ENCODE assay signal across 8 cellular contexts in the genomic region with DNA sequence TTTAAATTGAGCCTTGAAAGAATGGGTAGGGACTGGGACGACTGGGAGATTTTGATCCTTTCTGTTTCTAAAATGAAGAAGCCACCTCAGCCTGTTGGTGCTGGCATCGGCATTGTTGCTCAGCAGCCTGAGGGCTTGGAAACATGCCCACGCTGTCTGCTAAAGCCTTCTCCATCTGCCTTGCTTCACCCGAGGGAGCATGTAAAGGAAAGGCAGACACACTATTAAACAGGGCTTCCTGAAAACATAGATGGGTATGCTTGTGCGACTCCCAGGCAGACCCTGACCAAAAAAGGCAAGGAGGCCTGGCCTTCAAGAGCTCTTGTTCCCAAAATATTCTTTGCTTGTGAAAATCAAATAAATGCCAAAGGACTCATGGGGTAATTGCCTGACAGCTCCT.
A peak's percentile ranks its signal among the peaks of the same experiment; 100 is the strongest.
DNase-seq lines count a peak whose midpoint lies in the region; ATAC-seq, FAIRE-seq and TF ChIP-seq lines count a peak whose summit lies in the region.

No MANE protein-coding gene starts in this region.

- H3K9me3 ChIP-seq in IMR-90 (ENCODE audit: control insufficient read depth, insufficient read depth, low read length) (no peaks in the 10 kb centered on the region), adipocyte (ENCODE audit: control insufficient read depth, low read length) (no peaks in the 10 kb centered on the region), heart left ventricle (no peaks in the 10 kb centered on the region)

- CTCF ChIA-PET in IMR-90 (lab: Yijun Ruan, JAX): interaction anchor here (0.5 kb wide), 1 partner anchor 12 kb away, joined by 6 read pairs; no protein-coding TSS in a partner anchor

- ATAC-seq in IMR-90 (ENCODE audit: low read depth) (peak; percentile 60), heart left ventricle (peak in 3 of 4 donors; percentile 63 to 74 (median 67)), GM18511 (IDR thresholded peaks at IDR 0.05; ENCODE audit: unreplicated experiment) (no peak), GM18861 (IDR thresholded peaks at IDR 0.05; ENCODE audit: unreplicated experiment) (no peak)

- H2BK20ac ChIP-seq in IMR-90 (ENCODE audit: low read depth, low read length): peak overlapping the region; percentile 51; the same call in 1 of the 2 replicates

- H3K9ac ChIP-seq in IMR-90 (ENCODE audit: low read depth, low read length): no peak overlapping the region
- H3K9ac ChIP-seq in adipocyte (ENCODE audit: low read length): no peak overlapping the region

- H2BK5ac ChIP-seq in IMR-90 (ENCODE audit: low read depth, low read length, poor library complexity, severe bottlenecking): no peak overlapping the region

- H3K9me1 ChIP-seq in IMR-90 (ENCODE audit: insufficient read depth, low read length): no peaks in the 10 kb centered on the region

- H3K14ac ChIP-seq in IMR-90 (replicated peaks; ENCODE audit: low read depth, low read length): peak overlapping the region; percentile 46; the same call in 1 of the 2 replicates

- H4K8ac ChIP-seq in IMR-90 (ENCODE audit: low read depth in 2 of 2, low read length in 2 of 2): peak overlapping the region in 1 of 2 experiments; percentile 44; a peak in 1 of 4 replicates

- POLR2A ChIA-PET in IMR-90 (lab: Charles Lee; ENCODE audit: unreplicated experiment): no interaction called here

- H2BK15ac ChIP-seq in IMR-90 (ENCODE audit: low read depth, low read length): peak overlapping the region; percentile 6; the same call in 2 of the 3 replicates

- TF ChIP-seq RAD21 in IMR-90 (IDR thresholded peaks at IDR 0.05; ENCODE audit: low read length): no peak

- intact Hi-C loops in IMR-90 (cut with micrococcal nuclease): no loop called here
- intact Hi-C loops in heart left ventricle (cut with DNase I): no loop called here

- H3K18ac ChIP-seq in IMR-90 (ENCODE audit: low read depth, low read length): no peak overlapping the region

- TF ChIP-seq CTCF in IMR-90 (conservative IDR thresholded peaks at IDR 0.05; ENCODE audit: low read depth, low read length) (no peak), heart left ventricle (IDR thresholded peaks at IDR 0.05) (no peak)

- H3K36me3 ChIP-seq in IMR-90 (ENCODE audit: control insufficient read depth, insufficient read depth, low read length) (no peaks in the 10 kb centered on the region), adipocyte (ENCODE audit: control insufficient read depth, insufficient read depth, low read length, severe bottlenecking) (no peaks in the 10 kb centered on the region), heart left ventricle (no peaks in the 10 kb centered on the region)

- peak overlapping the region; percentile 56; the same call in 1 of the 2 replicates for H2BK120ac ChIP-seq in IMR-90 (ENCODE audit: low read depth, low read length)

- no peaks in the 10 kb centered on the region for H3K79me1 ChIP-seq in IMR-90 (ENCODE audit: low read depth in 1 of 2, low read length in 2 of 2)

- FAIRE-seq in GM12891 (lab: Jason Lieb, UNC): no peak

- peak overlapping the region; percentile 30 for H2AK5ac ChIP-seq in IMR-90 (ENCODE audit: low read depth, low read length)

- H2AK9ac ChIP-seq in IMR-90 (replicated peaks; ENCODE audit: low read depth, low read length, poor library complexity): no peak overlapping the region

- 0 out of 2 replicates have a peak, but pooled peaks cover 4% of the 10 kb centered on the region for H3K4me1 ChIP-seq in IMR-90 (ENCODE audit: control insufficient read depth, insufficient read depth, low read length)
- H3K4me1 ChIP-seq in adipocyte (ENCODE audit: control insufficient read depth, insufficient read depth, low read length): peaks cover 14% of the 10 kb centered on the region
- peaks cover 0 to 23% (median 5%) of the 10 kb centered on the region in 12 donors for H3K4me1 ChIP-seq in heart left ventricle

- H4K5ac ChIP-seq in IMR-90 (ENCODE audit: low read depth, low read length): no peak overlapping the region

- H3K27me3 ChIP-seq in IMR-90 (ENCODE audit: control insufficient read depth, insufficient read depth, low read length) (no peaks in the 10 kb centered on the region), adipocyte (replicated peaks; ENCODE audit: control insufficient read depth, insufficient read depth, low read length) (no peaks in the 10 kb centered on the region), heart left ventricle (no peaks in the 10 kb centered on the region)

- no peak overlapping the region for H3K27ac ChIP-seq in IMR-90 (ENCODE audit: insufficient read depth, low read length)
- peak overlapping the region in 6 of 12 donors; percentile 10 to 75 (median 34) for H3K27ac ChIP-seq in heart left ventricle
- H3K27ac ChIP-seq in substantia nigra (ENCODE audit: low read depth, low read length, poor library complexity, severe bottlenecking): no peak overlapping the region

- no peak overlapping the region for H4K91ac ChIP-seq in IMR-90 (ENCODE audit: insufficient read depth, low read depth, low read length)

- H3K4me2 ChIP-seq in IMR-90 (ENCODE audit: low read depth, low read length): no peak overlapping the region

- peak overlapping the region; percentile 30; the same call in 1 of the 2 replicates for H3K4ac ChIP-seq in IMR-90 (ENCODE audit: low read depth, low read length)

- peak; percentile 72 for DNase-seq in IMR-90
- peak; percentile 93 for DNase-seq in adipocyte (ENCODE audit: low read depth)
- DNase-seq in heart left ventricle: peak; percentile 49 to 84 (median 72)
- peak in 29 of 49 donors; percentile 3 to 74 (median 19) for DNase-seq in substantia nigra (lab: John Stamatoyannopoulos, UW)
- DNase-seq in activated CD4-positive, CD25-positive, alpha-beta regulatory T cell treated with anti-CD3 and anti-CD28 coated beads, Interleukin-2, amount 50 U/mL, for 72 hours: no peak
- no peak for DNase-seq in GM12891 (ENCODE audit: insufficient read length, low spot score)

- no peak overlapping the region for H3K56ac ChIP-seq in IMR-90 (ENCODE audit: extremely low read depth, insufficient read depth, low read length)

- dilution Hi-C loops in IMR-90 (cut with HindIII; ENCODE audit: low sequenced_read_pairs, unreplicated experiment): no loop called here

- no TSS peak for BruUV-seq in IMR-90 (replicated peaks; lab: Mats Ljungman, UMichigan)

- 60% methylated on average over 2 of the region's 5 CpGs; no CpG with 5 or more reads in 1 of the 2 experiments for WGBS in IMR-90 (ENCODE audit: extremely low coverage in 2 of 2, insufficient read length in 1 of 2), 2 experiments
- WGBS in heart left ventricle, 4 donors: 15 to 33% (median 19%) methylated on average over 5 of the region's 5 CpGs

- TF ChIP-seq POLR2A in IMR-90 (IDR thresholded peaks at IDR 0.05; ENCODE audit: low read depth, low read length): no peak
- no peak for TF ChIP-seq POLR2A in heart left ventricle (IDR thresholded peaks at IDR 0.05)
- TF ChIP-seq POLR2A in GM12891 (IDR thresholded peaks at IDR 0.05; ENCODE audit: low read depth, low read length): no peak

- H3K4me3 ChIP-seq in IMR-90 (ENCODE audit: insufficient read depth, low read depth, low read length) (no peak overlapping the region), adipocyte (ENCODE audit: low read length) (no peak overlapping the region), heart left ventricle (no peak overlapping the region)

- in situ Hi-C loops in IMR-90 (cut with MboI; ENCODE audit: low sequenced_read_pairs): no loop called here

- H3K23ac ChIP-seq in IMR-90 (ENCODE audit: low read depth, low read length): peak overlapping the region; percentile 26; the same call in 1 of the 2 replicates

- peak overlapping the region; percentile 80 for H2AFZ ChIP-seq in IMR-90 (replicated peaks; ENCODE audit: low read length, poor library complexity)

- H4K20me1 ChIP-seq in IMR-90 (ENCODE audit: insufficient read depth, low read length): no peaks in the 10 kb centered on the region

TF ChIP-seq in IMR-90, 13 proteins besides CTCF, POLR2A, EP300 and RAD21 (continues in another document):
- TF ChIP-seq MAFK (IDR thresholded peaks at IDR 0.05; ENCODE audit: low read depth, low read length): no peak
- TF ChIP-seq CEBPB (IDR thresholded peaks at IDR 0.05; ENCODE audit: low read depth, low read length): 0 out of 2 replicates have a peak, but pooled peaks have one; percentile 20
- TF ChIP-seq, protein P1, sequence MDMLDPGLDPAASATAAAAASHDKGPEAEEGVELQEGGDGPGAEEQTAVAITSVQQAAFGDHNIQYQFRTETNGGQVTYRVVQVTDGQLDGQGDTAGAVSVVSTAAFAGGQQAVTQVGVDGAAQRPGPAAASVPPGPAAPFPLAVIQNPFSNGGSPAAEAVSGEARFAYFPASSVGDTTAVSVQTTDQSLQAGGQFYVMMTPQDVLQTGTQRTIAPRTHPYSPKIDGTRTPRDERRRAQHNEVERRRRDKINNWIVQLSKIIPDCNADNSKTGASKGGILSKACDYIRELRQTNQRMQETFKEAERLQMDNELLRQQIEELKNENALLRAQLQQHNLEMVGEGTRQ (IDR thresholded peaks at IDR 0.05; ENCODE audit: low read depth, low read length): no peak
- no peak for TF ChIP-seq RCOR1 (IDR thresholded peaks at IDR 0.05; ENCODE audit: insufficient replicate concordance, low read length)

TF ChIP-seq in GM12891, 5 proteins besides CTCF, POLR2A, EP300 and RAD21:
- no peak for TF ChIP-seq SPI1 (IDR thresholded peaks at IDR 0.05; ENCODE audit: low read depth, low read length)
- TF ChIP-seq TAF1 (IDR thresholded peaks at IDR 0.05; ENCODE audit: low read depth, low read length): no peak
- no peak for TF ChIP-seq PAX5 (IDR thresholded peaks at IDR 0.05; ENCODE audit: insufficient read depth, low read length, severe bottlenecking)
- no peak for TF ChIP-seq POLR2AphosphoS5 (IDR thresholded peaks at IDR 0.05; ENCODE audit: low read depth, low read length)
- no peak for TF ChIP-seq POU2F2 (IDR thresholded peaks at IDR 0.05; ENCODE audit: low read depth, low read length)

Comparison
In these comparisons a context has a peak if more than half of its experiments do, and no peak if none do; other contexts are left out.
1. ATAC-seq: peak in IMR-90 (single experiment) and heart left ventricle (3 of 4); none in GM18511 (single experiment) and GM18861 (single experiment).
2. DNase-seq: peak in IMR-90 (single experiment), adipocyte (single experiment), heart left ventricle (5 of 5) and substantia nigra (29 of 49); none in activated CD4-positive, CD25-positive, alpha-beta regulatory T cell treated with anti-CD3 and anti-CD28 coated beads, Interleukin-2, amount 50 U/mL, for 72 hours (single experiment) and GM12891 (single experiment).